In the genomic region with DNA sequence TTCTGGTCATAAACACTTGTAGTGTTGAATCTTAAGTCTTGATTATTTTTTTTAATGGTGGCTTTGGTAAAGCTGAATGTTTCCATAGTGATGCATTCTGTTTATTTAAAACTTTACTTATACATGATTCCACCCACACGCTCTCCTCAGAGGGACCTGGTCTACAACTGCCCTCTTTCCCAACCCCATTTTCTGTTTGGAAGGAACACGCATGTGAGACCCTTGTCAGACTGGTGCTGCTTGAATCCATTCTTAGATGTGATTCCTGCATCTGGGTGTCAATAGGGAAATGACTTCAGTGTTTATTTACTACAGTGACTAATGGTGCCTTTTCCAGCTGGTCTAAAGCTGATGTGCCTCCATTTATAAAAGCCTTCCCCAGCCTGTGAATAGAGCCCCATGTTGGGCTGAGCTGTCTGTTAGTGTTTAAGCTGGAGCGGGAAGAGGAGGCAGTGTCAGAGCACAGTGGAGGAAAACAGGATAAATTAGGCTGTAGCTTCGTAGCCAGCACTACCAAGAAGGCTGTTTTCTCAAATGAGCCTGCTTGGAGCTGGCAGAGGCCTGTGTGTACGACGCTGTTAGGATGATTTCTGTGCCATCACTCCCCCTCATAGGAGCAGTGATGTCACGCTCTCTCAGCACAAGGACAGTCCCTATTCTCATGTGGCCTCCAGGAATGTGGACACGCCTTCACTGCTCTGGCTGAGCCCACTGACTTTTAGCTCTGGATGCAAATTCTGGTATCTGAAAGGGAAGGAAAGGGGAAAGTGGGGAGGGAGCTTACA, we compare ENCODE assay signal across 9 cellular contexts. TPM values are rescaled to one million over a fixed set of nuclear protein-coding genes. Genes with fewer than 3 reads are reported as not detected.
DNase-seq lines count a peak whose midpoint lies in the region; ATAC-seq and TF ChIP-seq lines count a peak whose summit lies in the region.
"Had no signal": no experiment of that assay in that cellular context is flagged by ENCODE, and none has a peak within 500 bp of the region (broad histone marks: within the 10 kb centered on the region; RNA-seq: fewer than 3 reads in every experiment).

No MANE protein-coding gene starts in this region.

- H3K36me3 Mint-ChIP-seq in stimulated activated effector memory CD8-positive, alpha-beta T cell treated with anti-CD3 and anti-CD28 coated beads, Interleukin-12 subunit alpha, Interleukin-12 subunit beta, amount 100 ng/mL, for 72 hours: peaks cover 28% of the 10 kb centered on the region

- DNase-seq in coronary artery (ENCODE audit: low spot score) (peak; percentile 92), left lobe of liver (ENCODE audit: low spot score) (no peak), stomach (no peak), GDM1 (lab: John Stamatoyannopoulos, UW) (no peak), left colon (no peak)
- no peak for DNase-seq in stimulated activated effector memory CD8-positive, alpha-beta T cell treated with anti-CD3 and anti-CD28 coated beads, Interleukin-12 subunit alpha, Interleukin-12 subunit beta, amount 100 ng/mL, for 72 hours (ENCODE audit: low spot score in 2 of 2)
- DNase-seq: activated gamma-delta T cell treated with Interleukin-2 at 50 U/mL for 16 hours had no signal

- no peak overlapping the region for H3K27ac Mint-ChIP-seq in stimulated activated effector memory CD8-positive, alpha-beta T cell treated with anti-CD3 and anti-CD28 coated beads, Interleukin-12 subunit alpha, Interleukin-12 subunit beta, amount 100 ng/mL, for 72 hours

- peak; percentile 62 for TF ChIP-seq EP300 in stomach (IDR thresholded peaks at IDR 0.05)

- H3K36me3 ChIP-seq in HUES64 (ENCODE audit: insufficient read depth, low read length) (peaks cover 15% of the 10 kb centered on the region), stomach (peaks cover 7 to 44% (median 25%) of the 10 kb centered on the region in 4 donors)

- H3K9me3 ChIP-seq in HUES64 (ENCODE audit: insufficient read depth, low read depth, low read length): no peaks in the 10 kb centered on the region
- H3K9me3 ChIP-seq in stomach: no peaks in the 10 kb centered on the region

- H3K4me1 Mint-ChIP-seq in stimulated activated effector memory CD8-positive, alpha-beta T cell treated with anti-CD3 and anti-CD28 coated beads, Interleukin-12 subunit alpha, Interleukin-12 subunit beta, amount 100 ng/mL, for 72 hours: peaks cover 14% of the 10 kb centered on the region

- H3K4me3 ChIP-seq in HUES64 (ENCODE audit: low read length): no peak overlapping the region
- peak overlapping the region; percentile 25 for H3K4me3 ChIP-seq in coronary artery
- no peak overlapping the region for H3K4me3 ChIP-seq in stomach

- intact Hi-C loops in stomach (cut with DNase I; ENCODE audit: low total_unique reads) (no loop called here), left colon (cut with DNase I, micrococcal nuclease) (no loop called here)

- H3K4me1 ChIP-seq in HUES64 (ENCODE audit: insufficient read depth, low read length) (peaks cover 42% of the 10 kb centered on the region), stomach (peaks cover 41 to 95% (median 67%) of the 10 kb centered on the region in 4 donors)

- no peak for TF ChIP-seq CTCF in coronary artery (IDR thresholded peaks at IDR 0.05)
- no peak for TF ChIP-seq CTCF in stomach (IDR thresholded peaks at IDR 0.05)

- H3K27me3 ChIP-seq in HUES64 (ENCODE audit: insufficient read depth, low read length) (no peaks in the 10 kb centered on the region), stomach (no peaks in the 10 kb centered on the region)

- no peak overlapping the region for H3K4me3 Mint-ChIP-seq in stimulated activated effector memory CD8-positive, alpha-beta T cell treated with anti-CD3 and anti-CD28 coated beads, Interleukin-12 subunit alpha, Interleukin-12 subunit beta, amount 100 ng/mL, for 72 hours

- no peak overlapping the region for H3K9ac ChIP-seq in HUES64 (ENCODE audit: low read depth, low read length)

- no peak for TF ChIP-seq POLR2A in stomach (IDR thresholded peaks at IDR 0.05)

- peak; percentile 20 for ATAC-seq in left lobe of liver
- no peak for ATAC-seq in HG02870 (IDR thresholded peaks at IDR 0.05; ENCODE audit: unreplicated experiment)
- ATAC-seq in stimulated activated effector memory CD8-positive, alpha-beta T cell treated with anti-CD3 and anti-CD28 coated beads, Interleukin-12 subunit alpha, Interleukin-12 subunit beta, amount 100 ng/mL, for 72 hours: no peak
- no peak for ATAC-seq in left colon

- 64% methylated on average over 8 of the region's 8 CpGs for WGBS in HUES64
- 54 to 81% (median 66%) methylated on average over 8 of the region's 8 CpGs for WGBS in stomach, 5 donors

- H3K9me3 Mint-ChIP-seq in stimulated activated effector memory CD8-positive, alpha-beta T cell treated with anti-CD3 and anti-CD28 coated beads, Interleukin-12 subunit alpha, Interleukin-12 subunit beta, amount 100 ng/mL, for 72 hours: no peaks in the 10 kb centered on the region

- peak overlapping the region; percentile 34 for H3K27ac ChIP-seq in HUES64 (ENCODE audit: low read depth, low read length)
- H3K27ac ChIP-seq in coronary artery: peak overlapping the region; percentile 91 to 94
- peak overlapping the region; percentile 55 to 94 (median 88) for H3K27ac ChIP-seq in stomach

RNA-seq across cellular contexts. Expression of a gene that starts 18.9 kb away (rescaled TPM):
- polyA plus RNA-seq in HUES64 (2013, experiment 1 of 2): 1.8 TPM
- 3.1 TPM for polyA plus RNA-seq in HUES64 (2013, experiment 2 of 2)
- total RNA-seq in left lobe of liver (10.3 TPM), stomach (100 to 1,000 TPM in 1 of 5 donors, 10 to 100 TPM in 4; 32.1 to 273 (median 55.4) TPM), left colon (10 to 100 TPM; 19.0 to 22.0 TPM)
- 100 to 1,000 TPM in 2 of 3 donors, 10 to 100 TPM in 1; 77.2 to 140 (median 131) TPM for polyA plus RNA-seq in stomach

RNA-seq across cellular contexts. Expression of a gene that starts 42.9 kb away (rescaled TPM):
- 21.2 TPM for polyA plus RNA-seq in HUES64 (2013, experiment 1 of 2)
- polyA plus RNA-seq in HUES64 (2013, experiment 2 of 2): 25.0 TPM
- 14.6 TPM for total RNA-seq in left lobe of liver
- 100 to 1,000 TPM in 1 of 5 donors, 10 to 100 TPM in 4; 25.7 to 113 (median 37.4) TPM for total RNA-seq in stomach
- polyA plus RNA-seq in stomach: 10 to 100 TPM; 30.8 to 49.0 (median 31.4) TPM
- total RNA-seq in left colon: 10 to 100 TPM; 22.7 to 29.9 TPM

Comparison
In these comparisons a context has a peak if more than half of its experiments do, and no peak if none do; other contexts are left out.
1. H3K27ac ChIP-seq: peak in every context shown above with its lines; median percentile 92 in coronary artery; 88 in stomach; 34 in HUES64.